Comparison of ENCODE assay signal across 19 cellular contexts in genomic region chr1:193176113-193176512, GRCh38. TPM values are rescaled to one million over a fixed set of nuclear protein-coding genes. Genes with fewer than 3 reads are reported as not detected.
"Had no signal": no experiment of that assay in that cellular context is flagged by ENCODE, and none has a peak within 500 bp of the region (broad histone marks: within the 10 kb centered on the region; RNA-seq: fewer than 3 reads in every experiment).

No MANE protein-coding gene starts in this region.

- FAIRE-seq: bronchial epithelial cell, endometrium, keratinocyte had no signal

- H3K27me3 Mint-ChIP-seq: activated naive CD8-positive, alpha-beta T cell treated with anti-CD3 and anti-CD28 coated beads, Interleukin-2, amount 10 ng/mL, durations not matched to agents 7 days and 5 days; naive B cell; stimulated activated memory B cell treated with anti-CD40 and anti-IgM and Interleukin-4, amounts not matched to agents 10 μg/mL and 1 μg/mL and 100 μg/mL, for 72 hours had no signal

- H3K36me3 ChIP-seq: ascending aorta had no signal

- ATAC-seq: activated T-cell treated with anti-CD3 and anti-CD28 coated beads, Interleukin-2, amount 50 U/mL, for 4 hours; esophagus mucosa; left lobe of liver; stimulated activated memory B cell treated with anti-CD40 and anti-IgM and Interleukin-4, amounts not matched to agents 10 μg/mL and 1 μg/mL and 100 μg/mL, for 72 hours had no signal

- DNase-seq: activated CD4-positive, alpha-beta T cell treated with anti-CD3 and anti-CD28 coated beads for 1 hour; activated CD4-positive, alpha-beta T cell treated with anti-CD3 and anti-CD28 coated beads, Interleukin-2, amount 50 U/mL, for 4 hours; activated gamma-delta T cell treated with Interleukin-2 at 50 U/mL for 16 hours; activated naive CD8-positive, alpha-beta T cell treated with anti-CD3 and anti-CD28 coated beads, Interleukin-2, amount 10 ng/mL, durations not matched to agents 7 days and 5 days; activated T-cell treated with anti-CD3 and anti-CD28 coated beads, Interleukin-2, amount 50 U/mL, for 4 hours; foreskin fibroblast; hippocampal formation; naive B cell; posterior cingulate gyrus; retina; stimulated activated CD4-positive, alpha-beta T cell treated with anti-CD3 and anti-CD28 coated beads, Interleukin-2, amount 100 ng/mL, for 48 hours; T1000 had no signal

- H3K27ac Mint-ChIP-seq: activated naive CD8-positive, alpha-beta T cell treated with anti-CD3 and anti-CD28 coated beads, Interleukin-2, amount 10 ng/mL, durations not matched to agents 7 days and 5 days; stimulated activated memory B cell treated with anti-CD40 and anti-IgM and Interleukin-4, amounts not matched to agents 10 μg/mL and 1 μg/mL and 100 μg/mL, for 72 hours had no signal

- H3K9me3 ChIP-seq: ascending aorta had no signal

- H3K27ac ChIP-seq: ascending aorta had no signal

- H3K4me3 Mint-ChIP-seq: activated naive CD8-positive, alpha-beta T cell treated with anti-CD3 and anti-CD28 coated beads, Interleukin-2, amount 10 ng/mL, durations not matched to agents 7 days and 5 days; activated T-cell treated with anti-CD3 and anti-CD28 coated beads, Interleukin-2, amount 50 U/mL, for 4 hours; naive B cell; stimulated activated memory B cell treated with anti-CD40 and anti-IgM and Interleukin-4, amounts not matched to agents 10 μg/mL and 1 μg/mL and 100 μg/mL, for 72 hours had no signal

- H3K27me3 ChIP-seq: ascending aorta had no signal

- H3K4me3 ChIP-seq: ascending aorta had no signal

- H3K9me3 Mint-ChIP-seq: activated naive CD8-positive, alpha-beta T cell treated with anti-CD3 and anti-CD28 coated beads, Interleukin-2, amount 10 ng/mL, durations not matched to agents 7 days and 5 days; activated T-cell treated with anti-CD3 and anti-CD28 coated beads, Interleukin-2, amount 50 U/mL, for 4 hours; naive B cell; stimulated activated memory B cell treated with anti-CD40 and anti-IgM and Interleukin-4, amounts not matched to agents 10 μg/mL and 1 μg/mL and 100 μg/mL, for 72 hours had no signal

RNA-seq across cellular contexts. Expression of gene B3GALT2, which starts 10.3 kb away (rescaled TPM):
- total RNA-seq: ascending aorta, bronchial epithelial cell had no signal
- polyA plus RNA-seq: keratinocyte had no signal
